21 cellular contexts compared by ENCODE assay signal in genomic region chr5:103033696-103034095, GRCh38.
"Had no signal": no experiment of that assay in that cellular context is flagged by ENCODE, and none has a peak within 500 bp of the region (broad histone marks: within the 10 kb centered on the region; RNA-seq: fewer than 3 reads in every experiment).

No MANE protein-coding gene starts in this region.

- H3K27ac ChIP-seq: colonic mucosa, esophagus squamous epithelium, gastroesophageal sphincter, ovary, right atrium auricular region, suprapubic skin, thyroid gland, upper lobe of left lung, vagina had no signal

- FAIRE-seq: keratinocyte, small intestine had no signal

- H3K4me1 ChIP-seq: colonic mucosa, esophagus squamous epithelium, gastroesophageal sphincter, right atrium auricular region, suprapubic skin, thyroid gland, upper lobe of left lung, vagina had no signal

- H3K27me3 ChIP-seq: colonic mucosa, esophagus squamous epithelium, gastroesophageal sphincter, ovary, right atrium auricular region, suprapubic skin, thyroid gland, upper lobe of left lung, vagina had no signal

- H3K4me3 ChIP-seq: colonic mucosa, esophagus squamous epithelium, gastroesophageal sphincter, ovary, right atrium auricular region, suprapubic skin, thyroid gland, upper lobe of left lung, vagina had no signal

- H3K36me3 ChIP-seq: colonic mucosa, ovary had no signal

- ATAC-seq: gastroesophageal sphincter; left colon; naive thymus-derived CD4-positive, alpha-beta T cell had no signal

- DNase-seq: colonic mucosa; dermis blood vessel endothelial cell; esophagus squamous epithelium; foreskin fibroblast; glutamatergic neuron; immature natural killer cell; left colon; mammary epithelial cell; naive thymus-derived CD4-positive, alpha-beta T cell; nucleus accumbens; ovary; small intestine; stimulated activated CD4-positive, alpha-beta T cell treated with anti-CD3 and anti-CD28 coated beads, Interleukin-12 subunit alpha, Interleukin-12 subunit beta, amount 100 ng/mL, for 4 hours; stimulated activated naive CD4-positive, alpha-beta T cell; thyroid gland had no signal

- H3K9me3 ChIP-seq: colonic mucosa, esophagus squamous epithelium, ovary, right atrium auricular region, suprapubic skin, thyroid gland, vagina had no signal
